ENCODE assay signal across 1 cellular context in the genomic region with DNA sequence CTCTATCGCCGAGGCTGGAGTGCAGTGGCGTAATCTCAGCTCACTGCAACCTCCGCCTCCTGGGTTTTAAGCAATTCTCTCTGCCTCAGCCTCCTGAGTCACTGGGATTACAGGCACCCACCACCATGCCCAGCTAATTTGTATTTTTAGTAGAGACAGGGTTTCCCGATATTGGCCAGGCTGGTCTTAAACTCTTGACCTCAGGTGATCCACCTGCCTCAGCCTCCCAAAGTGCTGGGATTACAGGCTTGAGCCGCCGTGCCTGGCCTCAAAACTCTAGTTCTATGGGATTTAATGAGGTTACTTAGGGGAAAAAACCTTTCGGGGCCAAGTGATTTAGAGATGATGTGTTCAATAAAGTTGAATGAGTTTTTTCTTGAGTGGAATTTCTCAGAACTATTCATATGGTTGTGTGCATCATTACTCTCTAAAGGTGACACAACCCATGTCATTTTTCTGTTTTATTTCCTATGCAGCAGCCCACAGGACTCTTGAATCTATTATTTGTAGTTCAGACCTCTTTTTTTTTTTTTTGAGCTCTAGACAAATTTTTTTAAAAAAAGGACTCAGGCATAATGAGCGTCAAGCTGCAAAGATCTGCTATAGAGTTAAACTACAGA. TPM values are rescaled to one million over a fixed set of nuclear protein-coding genes. Genes with fewer than 3 reads are reported as not detected.
"Had no signal": no experiment of that assay in that cellular context is flagged by ENCODE, and none has a peak within 500 bp of the region (broad histone marks: within the 10 kb centered on the region; RNA-seq: fewer than 3 reads in every experiment).

No MANE protein-coding gene starts in this region.

RNA-seq across cellular contexts. Expression of gene EGF, which starts 36.5 kb away (rescaled TPM):
- total RNA-seq: endothelial cell of umbilical vein had no signal
